Comparison of ENCODE assay signal across 23 cellular contexts in genomic region chr16:64206877-64207276, GRCh38.
A peak's percentile ranks its signal among the peaks of the same experiment; 100 is the strongest.
DNase-seq lines count a peak whose midpoint lies in the region; ATAC-seq and TF ChIP-seq lines count a peak whose summit lies in the region.
"Had no signal": no experiment of that assay in that cellular context is flagged by ENCODE, and none has a peak within 500 bp of the region (broad histone marks: within the 10 kb centered on the region; RNA-seq: fewer than 3 reads in every experiment).

No MANE protein-coding gene starts in this region.

- no peak overlapping the region for H4K8ac ChIP-seq in mesendoderm (ENCODE audit: low read depth, low read length)

- H3K27me3 ChIP-seq in A673 (replicated peaks; ENCODE audit: insufficient read depth, low read depth, low read length, poor library complexity) (no peaks in the 10 kb centered on the region), mesendoderm (ENCODE audit: insufficient read depth, low read length, poor library complexity) (no peaks in the 10 kb centered on the region), lower lobe of right lung (ENCODE audit: low read depth) (no peaks in the 10 kb centered on the region)
- H3K27me3 ChIP-seq: Peyer's patch, transverse colon had no signal

- H3K79me2 ChIP-seq in mesendoderm (ENCODE audit: control insufficient read depth, insufficient read depth, low read length): no peaks in the 10 kb centered on the region

- no TSS peak for BruUV-seq in A673 (replicated peaks; lab: Mats Ljungman, UMichigan)

- H3K9ac ChIP-seq in SK-N-MC (ENCODE audit: insufficient read length) (no peak overlapping the region), mesendoderm (ENCODE audit: low read length) (no peak overlapping the region)

- H3K79me1 ChIP-seq in mesendoderm (ENCODE audit: low read length): no peaks in the 10 kb centered on the region

- H3K18ac ChIP-seq in mesendoderm (ENCODE audit: low read length): no peak overlapping the region

- intact Hi-C loops in A673 (cut with micrococcal nuclease; ENCODE audit: unreplicated experiment): no loop called here
- intact Hi-C loops in lower lobe of right lung (cut with DNase I): no loop called here

- POLR2A ChIA-PET in A673 (lab: Charles Lee; ENCODE audit: low non-redundant PET): no interaction called here

- TF ChIP-seq CTCF in A673 (conservative IDR thresholded peaks at IDR 0.05; ENCODE audit: low read depth, low read length) (no peak), lower lobe of right lung (IDR thresholded peaks at IDR 0.05) (no peak)

- no peaks in the 10 kb centered on the region for H3K36me3 ChIP-seq in A673 (ENCODE audit: insufficient read depth, low read length, poor library complexity, severe bottlenecking)
- no peaks in the 10 kb centered on the region for H3K36me3 ChIP-seq in SK-N-MC (ENCODE audit: insufficient read depth, low read length)
- H3K36me3 ChIP-seq in mesendoderm (ENCODE audit: control insufficient read depth, insufficient read depth, low read length): no peaks in the 10 kb centered on the region
- no peaks in the 10 kb centered on the region for H3K36me3 ChIP-seq in lower lobe of right lung
- H3K36me3 ChIP-seq: Peyer's patch, prostate gland, transverse colon had no signal

- H3K23ac ChIP-seq in mesendoderm (ENCODE audit: low read length): no peak overlapping the region

- CTCF ChIA-PET in A673 (lab: Charles Lee): interaction anchor here (0.7 kb wide), 1 partner anchor 181 kb away, joined by 5 read pairs; no protein-coding TSS in a partner anchor

- H3K4me3 ChIP-seq in A673 (ENCODE audit: low read depth, low read length, poor library complexity, severe bottlenecking) (no peak overlapping the region), SK-N-MC (peak overlapping the region; percentile 42), mesendoderm (ENCODE audit: low read length) (no peak overlapping the region), lower lobe of right lung (no peak overlapping the region)
- H3K4me3 ChIP-seq: lung, Peyer's patch, prostate gland, transverse colon had no signal

- no peak overlapping the region for H3K4ac ChIP-seq in mesendoderm (ENCODE audit: low read depth, low read length)

- H3K4me1 ChIP-seq in A673 (ENCODE audit: insufficient read depth, low read length, poor library complexity, severe bottlenecking): peaks cover 7% of the 10 kb centered on the region
- no peaks in the 10 kb centered on the region for H3K4me1 ChIP-seq in mesendoderm (ENCODE audit: control insufficient read depth, low read depth, low read length)
- no peaks in the 10 kb centered on the region for H3K4me1 ChIP-seq in lower lobe of right lung
- H3K4me1 ChIP-seq: Peyer's patch, prostate gland, transverse colon had no signal

- ATAC-seq in lower lobe of right lung: no peak
- ATAC-seq: CD8-positive, alpha-beta T cell; HepG2 had no signal

- no peak overlapping the region for H3K27ac ChIP-seq in A673 (ENCODE audit: low read depth, low read length, poor library complexity, severe bottlenecking)
- H3K27ac ChIP-seq in SK-N-MC: no peak overlapping the region
- no peak overlapping the region for H3K27ac ChIP-seq in mesendoderm (ENCODE audit: low read depth, low read length)
- no peak overlapping the region for H3K27ac ChIP-seq in lower lobe of right lung
- H3K27ac ChIP-seq: Peyer's patch, prostate gland, transverse colon had no signal

- no peak overlapping the region for H4K5ac ChIP-seq in mesendoderm (ENCODE audit: low read length)

- no peak overlapping the region for H3K56ac ChIP-seq in mesendoderm (ENCODE audit: low read length)

- H2BK120ac ChIP-seq in mesendoderm (ENCODE audit: low read depth, low read length): no peak overlapping the region

- WGBS in mesendoderm (ENCODE audit: extremely low coverage, insufficient coverage, low lambda C conversion rate): no CpG with 5 or more reads among the region's 2 CpGs

- no peaks in the 10 kb centered on the region for H3K9me3 ChIP-seq in A673 (ENCODE audit: low read depth, low read length, poor library complexity, severe bottlenecking)
- H3K9me3 ChIP-seq in SK-N-MC (ENCODE audit: low read depth, low read length): no peaks in the 10 kb centered on the region
- no peaks in the 10 kb centered on the region for H3K9me3 ChIP-seq in lower lobe of right lung
- H3K9me3 ChIP-seq: prostate gland, transverse colon had no signal

- no peak overlapping the region for H3K4me2 ChIP-seq in mesendoderm (ENCODE audit: low read length)

- no peak overlapping the region for H2AK5ac ChIP-seq in mesendoderm (ENCODE audit: low read length)

- no peak overlapping the region for H2BK15ac ChIP-seq in mesendoderm (replicated peaks; ENCODE audit: low read depth)

- H2BK5ac ChIP-seq in mesendoderm (ENCODE audit: low read length): no peak overlapping the region

- DNase-seq in A673 (ENCODE audit: low spot score) (peak; percentile 78), LHCN-M2 (ENCODE audit: low read depth) (peak; percentile 90), SK-N-MC (ENCODE audit: low read depth, low spot score) (peak; percentile 71), mesendoderm (peak; percentile 44), cerebellar cortex (ENCODE audit: low spot score) (no peak), NCI-H146 (lab: John Stamatoyannopoulos, UW) (no peak), anterior cingulate cortex (lab: John Stamatoyannopoulos, UW) (no peak), lower lobe of right lung (no peak)
- DNase-seq: activated B cell treated with CpG ODN at 0.5 μM for 24 hours; activated CD4-positive, alpha-beta T cell treated with anti-CD3 and anti-CD28 coated beads, Interleukin-2, amount 50 U/mL, for 48 hours; activated naive CD8-positive, alpha-beta T cell treated with anti-CD3 and anti-CD28 coated beads for 36 hours; CD8-positive, alpha-beta T cell; effector CD4-positive, alpha-beta T cell; erythroblast; GF-D8; NCI-H1105; NCI-H2081 treated with DMSO at 0.1 percent for 48 hours; NK-92 treated with Interleukin-12 subunit alpha and Interleukin-12 subunit beta, amount 100 ng/mL, for 24 hours; Peyer's patch; transverse colon had no signal

Comparison
In these comparisons a context has a peak if more than half of its experiments do, and no peak if none do; other contexts are left out.
1. DNase-seq: peak in A673 (single experiment), LHCN-M2 (single experiment), SK-N-MC (single experiment) and mesendoderm (single experiment); none in cerebellar cortex (single experiment), NCI-H146 (single experiment), anterior cingulate cortex (0 of 58) and lower lobe of right lung (single experiment).